19 cellular contexts compared by ENCODE assay signal in genomic region chr9:106350777-106351176, GRCh38.
A peak's percentile ranks its signal among the peaks of the same experiment; 100 is the strongest.
DNase-seq lines count a peak whose midpoint lies in the region; ATAC-seq, FAIRE-seq and TF ChIP-seq lines count a peak whose summit lies in the region.
"Had no signal": no experiment of that assay in that cellular context is flagged by ENCODE, and none has a peak within 500 bp of the region (broad histone marks: within the 10 kb centered on the region; RNA-seq: fewer than 3 reads in every experiment).

No MANE protein-coding gene starts in this region.

- H3K9me3 ChIP-seq in mammary epithelial cell (replicated peaks; ENCODE audit: insufficient read depth, low read length) (no peaks in the 10 kb centered on the region), GM12878 (replicated peaks; ENCODE audit: control insufficient read depth, insufficient read depth, low read length) (no peaks in the 10 kb centered on the region)
- H3K9me3 ChIP-seq in CD4-positive, alpha-beta memory T cell (ENCODE audit: control insufficient read depth in 1 of 2, low read length in 2 of 2) = no peaks in the 10 kb centered on the region
- H3K9me3 ChIP-seq: BLaER1 had no signal

- no peaks in the 10 kb centered on the region for H3K27me3 ChIP-seq in mammary epithelial cell (ENCODE audit: insufficient read depth, low read length)
- H3K27me3 ChIP-seq in GM12878 (replicated peaks in 1 of 2; ENCODE audit: control insufficient read depth in 2 of 2, insufficient read depth in 2 of 2, low read length in 1 of 2) = no peaks in the 10 kb centered on the region
- H3K27me3 ChIP-seq in CD4-positive, alpha-beta memory T cell (ENCODE audit: insufficient read depth, low read length) = no peaks in the 10 kb centered on the region
- H3K27me3 ChIP-seq: BLaER1 had no signal

- BruUV-seq in mammary epithelial cell (replicated peaks; lab: Mats Ljungman, UMichigan) (no TSS peak), MCF 10A (replicated peaks; lab: Mats Ljungman, UMichigan) (no TSS peak), GM12878 (replicated peaks; lab: Mats Ljungman, UMichigan) (no TSS peak)

- H3K27ac ChIP-seq in mammary epithelial cell (ENCODE audit: insufficient read depth, low read depth, low read length) (no peak overlapping the region), GM12878 (ENCODE audit: control insufficient read depth, insufficient read depth) (no peak overlapping the region)
- H3K27ac ChIP-seq in CD4-positive, alpha-beta memory T cell (ENCODE audit: low read depth, low read length) = no peak overlapping the region
- H3K27ac ChIP-seq: BLaER1 had no signal

- intact Hi-C loops in mammary epithelial cell (cut with micrococcal nuclease) = no loop called here
- intact Hi-C loops in MCF 10A (cut with micrococcal nuclease) = no loop called here
- intact Hi-C loops in GM12878 (cut with micrococcal nuclease; ENCODE audit: unreplicated experiment) = no loop called here
- intact Hi-C loops in CD4-positive, alpha-beta memory T cell (cut with micrococcal nuclease) = no loop called here

- dilution Hi-C loops in mammary epithelial cell (cut with HindIII; ENCODE audit: low sequenced_read_pairs) = no loop called here

- in situ Hi-C loops in mammary epithelial cell (cut with MboI; ENCODE audit: low sequenced_read_pairs in 2 of 2) = no loop called here
- in situ Hi-C loops in GM12878 (cut with MboI) = no loop called here

- no peaks in the 10 kb centered on the region for H3K27me3 Mint-ChIP-seq in MCF 10A (ENCODE audit: insufficient read depth, unreplicated experiment)
- H3K27me3 Mint-ChIP-seq in stimulated activated naive B cell treated with anti-CD40 and anti-IgM and Interleukin-4, amounts not matched to agents 10 μg/mL and 1 μg/mL and 100 μg/mL, for 72 hours = no peaks in the 10 kb centered on the region
- H3K27me3 Mint-ChIP-seq in CD4-positive, alpha-beta memory T cell = no peaks in the 10 kb centered on the region

- peaks cover 5% of the 10 kb centered on the region for H3K4me1 Mint-ChIP-seq in MCF 10A (ENCODE audit: insufficient read depth, unreplicated experiment)
- no peaks in the 10 kb centered on the region for H3K4me1 Mint-ChIP-seq in stimulated activated naive B cell treated with anti-CD40 and anti-IgM and Interleukin-4, amounts not matched to agents 10 μg/mL and 1 μg/mL and 100 μg/mL, for 72 hours
- H3K4me1 Mint-ChIP-seq in CD4-positive, alpha-beta memory T cell = no peaks in the 10 kb centered on the region

- H3K4me3 Mint-ChIP-seq in MCF 10A (ENCODE audit: unreplicated experiment) = no peak overlapping the region
- H3K4me3 Mint-ChIP-seq in stimulated activated naive B cell treated with anti-CD40 and anti-IgM and Interleukin-4, amounts not matched to agents 10 μg/mL and 1 μg/mL and 100 μg/mL, for 72 hours = no peak overlapping the region
- H3K4me3 Mint-ChIP-seq in CD4-positive, alpha-beta memory T cell = peak overlapping the region in 1 of 8 donors; percentile 15
- H3K4me3 Mint-ChIP-seq: CD8-positive, alpha-beta T cell; T-helper 2 cell treated with Interferon-gamma antibody and Interleukin-4, amounts not matched to agents 5 μg/mL and 100 μg/mL, for 36 hours had no signal

- H3K4me1 ChIP-seq in mammary epithelial cell (ENCODE audit: insufficient read depth, low read length) (peaks cover 3% of the 10 kb centered on the region), GM12878 (ENCODE audit: control insufficient read depth, insufficient read depth, low read length) (no peaks in the 10 kb centered on the region)
- no peaks in the 10 kb centered on the region for H3K4me1 ChIP-seq in CD4-positive, alpha-beta memory T cell (ENCODE audit: insufficient read depth, low read length)
- H3K4me1 ChIP-seq: BLaER1 had no signal

- WGBS in mammary epithelial cell (ENCODE audit: low coverage, missing lambda C conversion rate) = 100% methylated on average over 1 of the region's 1 CpG
- 43% methylated on average over 1 of the region's 1 CpG for WGBS in GM12878 (ENCODE audit: insufficient coverage, insufficient replicate concordance, low lambda C conversion rate, missing lambda C conversion rate)

- DNase-seq in mammary epithelial cell = peak; percentile 23
- DNase-seq in MCF 10A (ENCODE audit: unreplicated experiment) = no peak
- DNase-seq in NOMO-1 (lab: John Stamatoyannopoulos, UW; ENCODE audit: unreplicated experiment in 2 of 2) = peak; percentile 7 to 32
- no peak for DNase-seq in GM12878 (ENCODE audit: low read depth, low spot score)
- DNase-seq in stimulated activated naive B cell treated with anti-CD40 and anti-IgM and Interleukin-4, amounts not matched to agents 10 μg/mL and 1 μg/mL and 100 μg/mL, for 72 hours = no peak
- no peak for DNase-seq in CD4-positive, alpha-beta memory T cell
- DNase-seq in cerebellum (ENCODE audit: low spot score) = no peak
- no peak for DNase-seq in NCI-H2171 (lab: John Stamatoyannopoulos, UW)
- DNase-seq: CD8-positive, alpha-beta T cell; DMS79; MM.1S; NCI-H1417; NCI-H187; NCI-H526 treated with DMSO at 0.1 percent for 48 hours; NK-92 treated with Interleukin-12 subunit alpha and Interleukin-12 subunit beta, amount 100 ng/mL, for 24 hours had no signal

- TF ChIP-seq POLR2A in GM12878 (IDR thresholded peaks at IDR 0.05; ENCODE audit: low read depth, low read length) = no peak

- H3K9me3 Mint-ChIP-seq in MCF 10A (ENCODE audit: unreplicated experiment) = no peaks in the 10 kb centered on the region
- peaks cover 0 to 2% of the 10 kb centered on the region in 2 donors for H3K9me3 Mint-ChIP-seq in stimulated activated naive B cell treated with anti-CD40 and anti-IgM and Interleukin-4, amounts not matched to agents 10 μg/mL and 1 μg/mL and 100 μg/mL, for 72 hours
- H3K9me3 Mint-ChIP-seq in CD4-positive, alpha-beta memory T cell = peaks cover 0 to 20% (median 9%) of the 10 kb centered on the region in 8 donors

- peak overlapping the region; percentile 18 for H3K4me2 ChIP-seq in mammary epithelial cell (ENCODE audit: insufficient read depth, low read depth, low read length)
- no peak overlapping the region for H3K4me2 ChIP-seq in GM12878 (ENCODE audit: control insufficient read depth, insufficient read depth)
- H3K4me2 ChIP-seq: BLaER1 had no signal

- TF ChIP-seq CTCF in mammary epithelial cell (conservative IDR thresholded peaks at IDR 0.05 in 1 of 2, IDR thresholded peaks at IDR 0.05 in 1 of 2; ENCODE audit: extremely low read depth in 1 of 2, insufficient read depth in 1 of 2, low read depth in 1 of 2, low read length in 2 of 2) = no peak
- no peak for TF ChIP-seq CTCF in MCF 10A (IDR thresholded peaks at IDR 0.05; ENCODE audit: unreplicated experiment)
- no peak for TF ChIP-seq CTCF in GM12878 (IDR thresholded peaks at IDR 0.05 in 2 of 3, conservative IDR thresholded peaks at IDR 0.05 in 1 of 3; ENCODE audit: control insufficient read depth in 2 of 3, extremely low read depth in 1 of 3, insufficient read depth in 1 of 3, low read depth in 3 of 3, low read length in 3 of 3)

- H3K27ac Mint-ChIP-seq in MCF 10A (ENCODE audit: low read depth, unreplicated experiment) = no peak overlapping the region
- H3K27ac Mint-ChIP-seq in stimulated activated naive B cell treated with anti-CD40 and anti-IgM and Interleukin-4, amounts not matched to agents 10 μg/mL and 1 μg/mL and 100 μg/mL, for 72 hours = no peak overlapping the region
- H3K27ac Mint-ChIP-seq in CD4-positive, alpha-beta memory T cell = peak overlapping the region in 1 of 7 donors; percentile 30
- H3K27ac Mint-ChIP-seq: CD8-positive, alpha-beta T cell; T-helper 2 cell treated with Interferon-gamma antibody and Interleukin-4, amounts not matched to agents 5 μg/mL and 100 μg/mL, for 36 hours had no signal

- RAD21 ChIA-PET in GM12878 (lab: Charles Lee; ENCODE audit: unreplicated experiment) = interaction anchor here (1.1 to 1.4 kb wide), 5 partner anchors 10 to 44 kb away, joined by 3 to 5 read pairs (median 3); no protein-coding TSS in a partner anchor

- H3K36me3 ChIP-seq in mammary epithelial cell (ENCODE audit: insufficient read depth, low read length) = no peaks in the 10 kb centered on the region
- H3K36me3 ChIP-seq in GM12878 (ENCODE audit: control insufficient read depth in 2 of 2, insufficient read depth in 2 of 2, low read length in 1 of 2) = no peaks in the 10 kb centered on the region
- H3K36me3 ChIP-seq in CD4-positive, alpha-beta memory T cell (ENCODE audit: insufficient read depth, low read length) = no peaks in the 10 kb centered on the region
- H3K36me3 ChIP-seq: BLaER1 had no signal

- CTCF ChIA-PET in mammary epithelial cell (lab: Charles Lee; ENCODE audit: low non-redundant PET) (no interaction called here), MCF 10A (lab: Yijun Ruan, JAX) (interaction anchor here (0.8 kb wide), 1 partner anchor 39 kb away, joined by 4 read pairs; no protein-coding TSS in a partner anchor), GM12878 (lab: Yijun Ruan, JAX) (no interaction called here)
- CTCF ChIA-PET in CD4-positive, alpha-beta memory T cell (lab: Charles Lee; ENCODE audit: partially characterized antibody) = no interaction called here

- ATAC-seq in GM12878 = peak; percentile 88
- peak; percentile 74 to 77 for ATAC-seq in stimulated activated naive B cell treated with anti-CD40 and anti-IgM and Interleukin-4, amounts not matched to agents 10 μg/mL and 1 μg/mL and 100 μg/mL, for 72 hours (replicated peaks)
- ATAC-seq: CD8-positive, alpha-beta T cell; Panc1 had no signal

- H4K20me1 ChIP-seq in mammary epithelial cell (ENCODE audit: insufficient read depth, low read length) = no peaks in the 10 kb centered on the region
- no peaks in the 10 kb centered on the region for H4K20me1 ChIP-seq in GM12878 (ENCODE audit: control insufficient read depth, insufficient read depth)
- H4K20me1 ChIP-seq: BLaER1 had no signal

- SMC1A ChIA-PET in GM12878 (lab: Charles Lee; ENCODE audit: uncharacterized antibody, unreplicated experiment) = interaction anchor here (1.8 kb wide), 1 partner anchor 9 kb away, joined by 4 read pairs; no protein-coding TSS in a partner anchor

- H3K4me3 ChIP-seq in mammary epithelial cell (replicated peaks in 1 of 3; ENCODE audit: insufficient read depth in 1 of 3, low read depth in 2 of 3, low read length in 3 of 3) (no peak overlapping the region), GM12878 (no peak overlapping the region)
- no peak overlapping the region for H3K4me3 ChIP-seq in CD4-positive, alpha-beta memory T cell (ENCODE audit: low read length in 2 of 2)
- H3K4me3 ChIP-seq: BLaER1 had no signal

- no peak for FAIRE-seq in GM12878 (lab: Jason Lieb, UNC)
- FAIRE-seq: H54 had no signal

- H3K36me3 Mint-ChIP-seq in MCF 10A (ENCODE audit: insufficient read depth, unreplicated experiment) = no peaks in the 10 kb centered on the region
- H3K36me3 Mint-ChIP-seq in stimulated activated naive B cell treated with anti-CD40 and anti-IgM and Interleukin-4, amounts not matched to agents 10 μg/mL and 1 μg/mL and 100 μg/mL, for 72 hours = no peaks in the 10 kb centered on the region
- H3K36me3 Mint-ChIP-seq in CD4-positive, alpha-beta memory T cell = no peaks in the 10 kb centered on the region
- H3K36me3 Mint-ChIP-seq: CD8-positive, alpha-beta T cell had no signal

- no peak for TF ChIP-seq EP300 in GM12878 (IDR thresholded peaks at IDR 0.05; ENCODE audit: borderline replicate concordance in 1 of 2, control insufficient read depth in 1 of 2, low read depth in 2 of 2, low read length in 2 of 2)

- H3K79me2 ChIP-seq in mammary epithelial cell (ENCODE audit: insufficient read depth, low read length) (no peaks in the 10 kb centered on the region), GM12878 (ENCODE audit: control insufficient read depth, insufficient read depth, low read length) (no peaks in the 10 kb centered on the region)

- no peak overlapping the region for H3K9ac ChIP-seq in mammary epithelial cell (ENCODE audit: insufficient read depth, low read length)
- no peak overlapping the region for H3K9ac ChIP-seq in GM12878 (ENCODE audit: control insufficient read depth, insufficient read depth, low read length)
- H3K9ac ChIP-seq: BLaER1 had no signal

- no peak for TF ChIP-seq RAD21 in GM12878 (IDR thresholded peaks at IDR 0.05; ENCODE audit: insufficient read depth, low read depth, low read length)

- H2AFZ ChIP-seq in mammary epithelial cell (ENCODE audit: low read depth, low read length) (peak overlapping the region; percentile 71), GM12878 (ENCODE audit: control insufficient read depth, low read depth, low read length) (no peak overlapping the region)

- POLR2A ChIA-PET in MCF 10A (lab: Yijun Ruan, JAX) (no interaction called here), GM12878 (lab: Charles Lee) (no interaction called here)
- POLR2A ChIA-PET in CD4-positive, alpha-beta memory T cell (lab: Charles Lee; ENCODE audit: partially characterized antibody) = no interaction called here

Comparison
In these comparisons a context has a peak if more than half of its experiments do, and no peak if none do; other contexts are left out.
1. DNase-seq: peak in mammary epithelial cell (single experiment) and NOMO-1 (2 of 2); none in MCF 10A (single experiment), GM12878 (single experiment), stimulated activated naive B cell treated with anti-CD40 and anti-IgM and Interleukin-4, amounts not matched to agents 10 μg/mL and 1 μg/mL and 100 μg/mL, for 72 hours (single experiment), CD4-positive, alpha-beta memory T cell (0 of 5), cerebellum (single experiment) and NCI-H2171 (single experiment).